23 cellular contexts compared by ENCODE assay signal in genomic region chr14:101082036-101082435, GRCh38.
"Had no signal": no experiment of that assay in that cellular context is flagged by ENCODE, and none has a peak within 500 bp of the region (broad histone marks: within the 10 kb centered on the region; RNA-seq: fewer than 3 reads in every experiment).

No MANE protein-coding gene starts in this region.

- H3K4me1 Mint-ChIP-seq: activated CD4-positive, alpha-beta memory T cell treated with anti-CD3 and anti-CD28 coated beads, Interleukin-2, amount 10 ng/mL, durations not matched to agents 7 days and 5 days had no signal

- H3K9me3 ChIP-seq: transverse colon had no signal

- H3K4me2 ChIP-seq: hepatocyte had no signal

- H3K79me2 ChIP-seq: hepatocyte had no signal

- H3K9me3 Mint-ChIP-seq: activated CD4-positive, alpha-beta memory T cell treated with anti-CD3 and anti-CD28 coated beads, Interleukin-2, amount 10 ng/mL, durations not matched to agents 7 days and 5 days; stimulated activated naive CD8-positive, alpha-beta T cell treated with anti-CD3 and anti-CD28 coated beads, Interleukin-15, Interleukin-2, amounts not matched to agents 100 ng/mL and 50 ng/mL, for 24 hours had no signal

- H3K4me3 Mint-ChIP-seq: activated CD4-positive, alpha-beta memory T cell treated with anti-CD3 and anti-CD28 coated beads, Interleukin-2, amount 10 ng/mL, durations not matched to agents 7 days and 5 days; activated naive CD8-positive, alpha-beta T cell; activated T-cell treated with anti-CD3 and anti-CD28 coated beads, Interleukin-2, amount 50 U/mL, for 72 hours; mesothelial cell of epicardium; stimulated activated naive CD8-positive, alpha-beta T cell treated with anti-CD3 and anti-CD28 coated beads, Interleukin-15, Interleukin-2, amounts not matched to agents 100 ng/mL and 50 ng/mL, for 24 hours had no signal

- H3K36me3 Mint-ChIP-seq: activated naive CD8-positive, alpha-beta T cell; mesothelial cell of epicardium had no signal

- H3K27ac ChIP-seq: epithelial cell of prostate, foreskin keratinocyte, hepatocyte, skin epidermis, suprapubic skin, transverse colon had no signal

- H3K27ac Mint-ChIP-seq: activated CD4-positive, alpha-beta memory T cell treated with anti-CD3 and anti-CD28 coated beads, Interleukin-2, amount 10 ng/mL, durations not matched to agents 7 days and 5 days; activated naive CD8-positive, alpha-beta T cell; activated T-cell treated with anti-CD3 and anti-CD28 coated beads, Interleukin-2, amount 50 U/mL, for 72 hours; mesothelial cell of epicardium; progenitor cell of endocrine pancreas; stimulated activated naive CD8-positive, alpha-beta T cell treated with anti-CD3 and anti-CD28 coated beads, Interleukin-15, Interleukin-2, amounts not matched to agents 100 ng/mL and 50 ng/mL, for 24 hours had no signal

- H3K4me1 ChIP-seq: foreskin keratinocyte had no signal

- DNase-seq: activated CD4-positive, alpha-beta T cell treated with anti-CD3 and anti-CD28 coated beads for 48 hours; activated CD4-positive, CD25-positive, alpha-beta regulatory T cell; activated CD8-positive, alpha-beta memory T cell treated with anti-CD3 and anti-CD28 coated beads, Interleukin-2, amount 50 U/mL, for 48 hours; activated gamma-delta T cell treated with Interleukin-2 at 50 U/mL for 16 hours; activated T-cell treated with anti-CD3 and anti-CD28 coated beads, Interleukin-2, amount 50 U/mL, for 72 hours; amniotic stem cell; dermis blood vessel endothelial cell; foreskin keratinocyte; left colon; right cardiac atrium; T-helper 1 cell; T-helper 9 cell; transverse colon had no signal

- H3K4me3 ChIP-seq: hepatocyte, skin epidermis, suprapubic skin, transverse colon had no signal

- ATAC-seq: activated T-cell treated with anti-CD3 and anti-CD28 coated beads, Interleukin-2, amount 50 U/mL, for 72 hours; foreskin keratinocyte; left colon; right cardiac atrium; SK-N-SH treated with all-trans-retinoic acid at 6 μM for 48 hours had no signal

- H2AFZ ChIP-seq: hepatocyte had no signal

- H3K36me3 ChIP-seq: suprapubic skin, transverse colon had no signal
